ENCODE assay signal across 16 cellular contexts in the genomic region with DNA sequence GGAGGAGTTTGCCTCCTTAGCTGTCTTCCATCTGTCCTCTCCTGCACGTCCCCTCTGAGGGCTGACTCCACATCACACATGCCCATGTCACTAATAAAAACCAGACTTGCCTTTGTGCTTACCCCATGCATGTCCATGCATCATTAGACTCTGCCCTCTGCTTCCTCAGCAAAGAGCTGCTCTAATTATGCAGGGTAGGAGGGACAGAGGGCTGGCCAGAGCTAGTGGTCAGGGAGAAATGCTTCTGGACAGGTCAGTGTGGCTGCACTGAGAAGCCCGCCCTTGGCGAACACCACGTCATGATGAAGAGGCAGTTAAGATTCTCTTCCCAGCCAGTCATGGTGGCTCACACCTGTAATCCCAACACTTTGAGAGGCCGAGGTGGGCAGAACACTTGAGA. TPM values are rescaled to one million over a fixed set of nuclear protein-coding genes. Genes with fewer than 3 reads are reported as not detected.
DNase-seq lines count a peak whose midpoint lies in the region; TF ChIP-seq lines count a peak whose summit lies in the region.
"Had no signal": no experiment of that assay in that cellular context is flagged by ENCODE, and none has a peak within 500 bp of the region (broad histone marks: within the 10 kb centered on the region; RNA-seq: fewer than 3 reads in every experiment).

No MANE protein-coding gene starts in this region.

- peaks cover 21% of the 10 kb centered on the region for H3K36me3 Mint-ChIP-seq in MCF 10A (ENCODE audit: insufficient read depth, unreplicated experiment)
- H3K36me3 Mint-ChIP-seq in CD8-positive, alpha-beta memory T cell, result no peaks in the 10 kb centered on the region

- no peaks in the 10 kb centered on the region for H3K9me3 ChIP-seq in CD8-positive, alpha-beta memory T cell (ENCODE audit: low read length)
- H3K9me3 ChIP-seq: upper lobe of left lung had no signal

- H3K4me1 Mint-ChIP-seq in MCF 10A (ENCODE audit: insufficient read depth, unreplicated experiment), result peaks cover 54% of the 10 kb centered on the region
- peaks cover 2 to 5% (median 5%) of the 10 kb centered on the region in 3 donors for H3K4me1 Mint-ChIP-seq in CD8-positive, alpha-beta memory T cell

- POLR2A ChIA-PET in MCF 10A (lab: Yijun Ruan, JAX), result interaction anchor here (0.9 to 6.0 kb wide), 8 partner anchors 8 to 226 kb away, joined by 3 to 60 read pairs (median 8); a partner anchor contains a TSS
- POLR2A ChIA-PET in CD8-positive, alpha-beta memory T cell (lab: Charles Lee), result no interaction called here

- peak overlapping the region; percentile 95 for H3K27ac Mint-ChIP-seq in MCF 10A (ENCODE audit: low read depth, unreplicated experiment)
- no peak overlapping the region for H3K27ac Mint-ChIP-seq in CD8-positive, alpha-beta memory T cell
- H3K27ac Mint-ChIP-seq: activated CD8-positive, alpha-beta T cell treated with anti-CD3 and anti-CD28 coated beads for 36 hours; activated naive CD4-positive, alpha-beta T cell treated with anti-CD3 and anti-CD28 coated beads for 36 hours; nephron progenitor cell had no signal

- BruUV-seq in MCF 10A (replicated peaks; lab: Mats Ljungman, UMichigan), result no TSS peak

- no peaks in the 10 kb centered on the region for H3K36me3 ChIP-seq in CD8-positive, alpha-beta memory T cell (ENCODE audit: insufficient read depth, low read length)
- H3K36me3 ChIP-seq: upper lobe of left lung had no signal

- H3K4me1 ChIP-seq in CD8-positive, alpha-beta memory T cell (ENCODE audit: insufficient read depth, low read length), result no peaks in the 10 kb centered on the region

- H3K4me3 ChIP-seq in HFF-Myc (replicated peaks; ENCODE audit: low read depth, low read length), result no peak overlapping the region
- no peak overlapping the region for H3K4me3 ChIP-seq in CD8-positive, alpha-beta memory T cell (ENCODE audit: low read length)
- H3K4me3 ChIP-seq: upper lobe of left lung had no signal

- intact Hi-C loops in MCF 10A (cut with micrococcal nuclease), result no loop called here

- TF ChIP-seq CTCF in HFF-Myc (IDR thresholded peaks at IDR 0.05; ENCODE audit: low read depth, low read length, missing control alignments), result no peak
- TF ChIP-seq CTCF in MCF 10A (IDR thresholded peaks at IDR 0.05; ENCODE audit: unreplicated experiment), result no peak

- CTCF ChIA-PET in MCF 10A (lab: Yijun Ruan, JAX), result interaction anchor here (0.6 to 1.6 kb wide), 5 partner anchors 12 to 227 kb away, joined by 3 to 5 read pairs (median 3); no protein-coding TSS in a partner anchor
- CTCF ChIA-PET in CD8-positive, alpha-beta memory T cell (lab: Charles Lee), result interaction anchor here (1.0 kb wide), 1 partner anchor 325 kb away, joined by 3 read pairs; no protein-coding TSS in a partner anchor

- H3K27me3 ChIP-seq in CD8-positive, alpha-beta memory T cell (ENCODE audit: insufficient read depth, low read length, poor library complexity, severe bottlenecking), result peaks cover 1% of the 10 kb centered on the region
- H3K27me3 ChIP-seq: upper lobe of left lung had no signal

- no peaks in the 10 kb centered on the region for H3K27me3 Mint-ChIP-seq in MCF 10A (ENCODE audit: insufficient read depth, unreplicated experiment)
- H3K27me3 Mint-ChIP-seq in CD8-positive, alpha-beta memory T cell, result peaks cover 14 to 23% of the 10 kb centered on the region in 2 donors

- no peak overlapping the region for H3K27ac ChIP-seq in CD8-positive, alpha-beta memory T cell (ENCODE audit: low read depth, low read length)

- no peaks in the 10 kb centered on the region for H3K9me3 Mint-ChIP-seq in MCF 10A (ENCODE audit: unreplicated experiment)
- H3K9me3 Mint-ChIP-seq in CD8-positive, alpha-beta memory T cell, result no peaks in the 10 kb centered on the region
- H3K9me3 Mint-ChIP-seq: activated CD8-positive, alpha-beta T cell treated with anti-CD3 and anti-CD28 coated beads for 36 hours; activated naive CD4-positive, alpha-beta T cell treated with anti-CD3 and anti-CD28 coated beads for 36 hours; nephron progenitor cell had no signal

- H3K4me3 Mint-ChIP-seq in MCF 10A (ENCODE audit: unreplicated experiment), result peak overlapping the region; percentile 65
- no peak overlapping the region for H3K4me3 Mint-ChIP-seq in CD8-positive, alpha-beta memory T cell
- H3K4me3 Mint-ChIP-seq: activated CD8-positive, alpha-beta T cell treated with anti-CD3 and anti-CD28 coated beads for 36 hours; activated naive CD4-positive, alpha-beta T cell treated with anti-CD3 and anti-CD28 coated beads for 36 hours; nephron progenitor cell had no signal

- DNase-seq in A172 (ENCODE audit: low spot score), result peak; percentile 39
- peak; percentile 70 for DNase-seq in HFF-Myc (ENCODE audit: extremely low read depth, low read depth)
- no peak for DNase-seq in MCF 10A (ENCODE audit: unreplicated experiment)
- peak; percentile 90 for DNase-seq in kidney tubule cell (ENCODE audit: low spot score)
- no peak for DNase-seq in NK-92 treated with Interleukin-12 subunit alpha and Interleukin-12 subunit beta, amount 100 ng/mL, for 24 hours (lab: John Stamatoyannopoulos, UW)
- no peak for DNase-seq in stimulated activated CD4-positive, alpha-beta T cell treated with anti-CD3 and anti-CD28 coated beads, Interleukin-1b, Interleukin-23, amount 100 ng/mL, for 48 hours
- DNase-seq in DMS114 treated with DMSO at 0.1 percent for 48 hours (lab: John Stamatoyannopoulos, UW; ENCODE audit: unreplicated experiment), result no peak
- DNase-seq in CD8-positive, alpha-beta memory T cell, result no peak
- DNase-seq: DMS79 treated with DMSO at 0.1 percent for 48 hours, glutamatergic neuron, NCI-H1417 treated with DMSO at 0.1 percent for 48 hours, nephron progenitor cell, SHP77 had no signal

RNA-seq across cellular contexts. Expression of a gene that starts 8.9 kb away (rescaled TPM):
- total RNA-seq in A172 (2014; rRNA removed; shearing (Covaris generic)), result 0.45 and 1.3 TPM in 2 replicates
- 19.6 and 20.3 TPM in 2 replicates for total RNA-seq in MCF 10A (2022)
- total RNA-seq in CD8-positive, alpha-beta memory T cell, result not detected
- 0.08 TPM for polyA plus RNA-seq in CD8-positive, alpha-beta memory T cell

Comparison
In these comparisons a context has a peak if more than half of its experiments do, and no peak if none do; other contexts are left out.
1. DNase-seq: peak in A172 (single experiment), HFF-Myc (single experiment) and kidney tubule cell (single experiment); none in MCF 10A (single experiment), NK-92 treated with Interleukin-12 subunit alpha and Interleukin-12 subunit beta, amount 100 ng/mL, for 24 hours (single experiment), stimulated activated CD4-positive, alpha-beta T cell treated with anti-CD3 and anti-CD28 coated beads, Interleukin-1b, Interleukin-23, amount 100 ng/mL, for 48 hours (single experiment), DMS114 treated with DMSO at 0.1 percent for 48 hours (single experiment) and CD8-positive, alpha-beta memory T cell (0 of 5).